In genomic region chr3:55519016-55519415, GRCh38 we compare ENCODE assay signal across 17 cellular contexts. TPM values are rescaled to one million over a fixed set of nuclear protein-coding genes. Genes with fewer than 3 reads are reported as not detected.
DNase-seq lines count a peak whose midpoint lies in the region; ATAC-seq, FAIRE-seq and TF ChIP-seq lines count a peak whose summit lies in the region.
"Had no signal": no experiment of that assay in that cellular context is flagged by ENCODE, and none has a peak within 500 bp of the region (broad histone marks: within the 10 kb centered on the region; RNA-seq: fewer than 3 reads in every experiment).

No MANE protein-coding gene starts in this region.

- H3K4me1 ChIP-seq in HAP-1 (peaks cover 29% of the 10 kb centered on the region), astrocyte (ENCODE audit: insufficient read depth, low read length) (peaks cover 21% of the 10 kb centered on the region), foreskin keratinocyte (peaks cover 27% of the 10 kb centered on the region)
- H3K4me1 ChIP-seq: adrenal gland had no signal

- no peak for FAIRE-seq in astrocyte (lab: Jason Lieb, UNC)

- TF ChIP-seq CTCF in astrocyte (IDR thresholded peaks at IDR 0.05; ENCODE audit: insufficient read depth, low read depth, low read length) (no peak), foreskin keratinocyte (conservative IDR thresholded peaks at IDR 0.05) (no peak), type B pancreatic cell (conservative IDR thresholded peaks at IDR 0.05) (no peak)

- H3K27me3 Mint-ChIP-seq in astrocyte (ENCODE audit: low read depth, unreplicated experiment) (peaks cover 2% of the 10 kb centered on the region), type B pancreatic cell (peaks cover 11% of the 10 kb centered on the region)

- H3K4me1 Mint-ChIP-seq in astrocyte (ENCODE audit: low read depth, unreplicated experiment), result peaks cover 34% of the 10 kb centered on the region
- peaks cover 63% of the 10 kb centered on the region for H3K4me1 Mint-ChIP-seq in type B pancreatic cell (ENCODE audit: unreplicated experiment)
- H3K4me1 Mint-ChIP-seq: activated B cell treated with CpG ODN at 0.5 μM for 24 hours had no signal

- H3K9me3 Mint-ChIP-seq in astrocyte (ENCODE audit: unreplicated experiment) (no peaks in the 10 kb centered on the region), type B pancreatic cell (no peaks in the 10 kb centered on the region)
- H3K9me3 Mint-ChIP-seq: activated B cell treated with CpG ODN at 0.5 μM for 24 hours had no signal

- H3K27ac Mint-ChIP-seq in astrocyte (ENCODE audit: unreplicated experiment), result peak overlapping the region; percentile 64
- peak overlapping the region; percentile 89 for H3K27ac Mint-ChIP-seq in type B pancreatic cell
- H3K27ac Mint-ChIP-seq: activated B cell treated with CpG ODN at 0.5 μM for 24 hours, naive B cell had no signal

- peak overlapping the region; percentile 14 for H2AFZ ChIP-seq in astrocyte (ENCODE audit: low read depth, low read length)

- H3K27me3 ChIP-seq in HAP-1 (ENCODE audit: low read depth) (no peaks in the 10 kb centered on the region), astrocyte (ENCODE audit: insufficient read depth, low read length) (no peaks in the 10 kb centered on the region), foreskin keratinocyte (no peaks in the 10 kb centered on the region)
- H3K27me3 ChIP-seq: gastroesophageal sphincter, thyroid gland had no signal

- H3K4me2 ChIP-seq in astrocyte (ENCODE audit: low read length), result peak overlapping the region; percentile 47

- H3K36me3 ChIP-seq in HAP-1 (replicated peaks) (no peaks in the 10 kb centered on the region), astrocyte (ENCODE audit: insufficient read depth, low read length) (no peaks in the 10 kb centered on the region)
- H3K36me3 ChIP-seq: adrenal gland, gastroesophageal sphincter, thyroid gland had no signal

- no peak overlapping the region for H3K4me3 Mint-ChIP-seq in astrocyte (ENCODE audit: unreplicated experiment)
- H3K4me3 Mint-ChIP-seq in type B pancreatic cell, result peak overlapping the region; percentile 54
- H3K4me3 Mint-ChIP-seq: activated B cell treated with CpG ODN at 0.5 μM for 24 hours, naive B cell had no signal

- DNase-seq in HAP-1 (ENCODE audit: low spot score in 2 of 2) (peak; percentile 15 to 62), astrocyte (ENCODE audit: low read depth) (peak; percentile 77), foreskin keratinocyte (peak; percentile 54 to 72), type B pancreatic cell (ENCODE audit: extremely low spot score, unreplicated experiment) (no peak), G401 (ENCODE audit: low spot score) (no peak)
- DNase-seq: activated B cell treated with CpG ODN at 0.5 μM for 24 hours; activated effector memory CD4-positive, alpha-beta T cell treated with Interleukin-2 at 50 U/mL for 16 hours; adrenal gland; cerebellar nuclear complex; naive B cell; NCI-H1417 treated with DMSO at 0.1 percent for 48 hours; NK-92 treated with Interleukin-12 subunit alpha and Interleukin-12 subunit beta, amount 100 ng/mL, for 24 hours; thyroid gland had no signal

- H4K20me1 ChIP-seq in astrocyte (ENCODE audit: insufficient read depth, low read length), result no peaks in the 10 kb centered on the region

- H3K27ac ChIP-seq in astrocyte (ENCODE audit: low read depth, low read length) (no peak overlapping the region), foreskin keratinocyte (no peak overlapping the region)
- H3K27ac ChIP-seq: adrenal gland, gastroesophageal sphincter, thyroid gland had no signal

- H3K4me3 ChIP-seq in HAP-1 (no peak overlapping the region), astrocyte (ENCODE audit: insufficient read depth, low read depth, low read length) (no peak overlapping the region)
- H3K4me3 ChIP-seq: adrenal gland, gastroesophageal sphincter, thyroid gland had no signal

- H3K79me2 ChIP-seq in astrocyte (ENCODE audit: insufficient read depth, low read length), result no peaks in the 10 kb centered on the region

- ATAC-seq in foreskin keratinocyte (peak; percentile 75), HG03280 (IDR thresholded peaks at IDR 0.05; ENCODE audit: unreplicated experiment) (no peak), HG02642 (IDR thresholded peaks at IDR 0.05; ENCODE audit: poor library complexity, unreplicated experiment) (no peak)
- ATAC-seq: gastroesophageal sphincter had no signal

- no peaks in the 10 kb centered on the region for H3K36me3 Mint-ChIP-seq in astrocyte (ENCODE audit: low read depth, unreplicated experiment)
- H3K36me3 Mint-ChIP-seq in type B pancreatic cell, result no peaks in the 10 kb centered on the region
- H3K36me3 Mint-ChIP-seq: naive B cell had no signal

- peak overlapping the region; percentile 8 for H3K9ac ChIP-seq in astrocyte (ENCODE audit: low read length)

- H3K9me3 ChIP-seq in HAP-1 (no peaks in the 10 kb centered on the region), astrocyte (ENCODE audit: insufficient read depth, low read depth, low read length) (no peaks in the 10 kb centered on the region)
- H3K9me3 ChIP-seq: adrenal gland, gastroesophageal sphincter, thyroid gland had no signal

- in situ Hi-C loops in HAP-1 (cut with MboI; ENCODE audit: low sequenced_read_pairs), result no loop called here
- in situ Hi-C loops in G401 (cut with HindIII; ENCODE audit: low sequenced_read_pairs), result no loop called here

RNA-seq across cellular contexts. Expression of gene WNT5A, which starts 31.9 kb away (rescaled TPM):
- 45.8 and 66.2 TPM in 2 replicates for total RNA-seq in astrocyte
- total RNA-seq in foreskin keratinocyte, result 13.5 and 19.6 TPM in 2 replicates
- 4.0 and 4.9 TPM in 2 replicates for polyA plus RNA-seq in foreskin keratinocyte
- total RNA-seq in type B pancreatic cell (ENCODE audit: low replicate concordance), result 62.0 and 99.3 TPM in 2 replicates
- total RNA-seq in G401 (2014; rRNA removed; shearing (Covaris generic)), result 16.4 and 18.4 TPM in 2 replicates
- total RNA-seq: activated B cell treated with CpG ODN at 0.5 μM for 24 hours; T-helper 1 cell treated with Interleukin-12 subunit alpha and Interleukin-12 subunit beta and Interleukin-4 antibody, amounts not matched to agents 30 ng/mL and 1 ng/mL, for 36 hours had no signal

Comparison
In these comparisons a context has a peak if more than half of its experiments do, and no peak if none do; other contexts are left out.
1. DNase-seq: peak in HAP-1 (2 of 2), astrocyte (single experiment) and foreskin keratinocyte (2 of 2); none in type B pancreatic cell (single experiment) and G401 (single experiment).